Comparison of ENCODE assay signal across 9 cellular contexts in genomic region chr4:145061325-145061920, GRCh38. TPM values are rescaled to one million over a fixed set of nuclear protein-coding genes. Genes with fewer than 3 reads are reported as not detected.
A peak's percentile ranks its signal among the peaks of the same experiment; 100 is the strongest.
DNase-seq lines count a peak whose midpoint lies in the region; ATAC-seq and TF ChIP-seq lines count a peak whose summit lies in the region.
"Had no signal": no experiment of that assay in that cellular context is flagged by ENCODE, and none has a peak within 500 bp of the region (broad histone marks: within the 10 kb centered on the region; RNA-seq: fewer than 3 reads in every experiment).

No MANE protein-coding gene starts in this region.

- POLR2A ChIA-PET in PC-9 (lab: Charles Lee; ENCODE audit: unreplicated experiment): no interaction called here
- POLR2A ChIA-PET in activated CD4-positive, alpha-beta memory T cell treated with anti-CD3 and anti-CD28 coated beads, Interleukin-2, amount 10 ng/mL, durations not matched to agents 7 days and 5 days (lab: Charles Lee): no interaction called here

- no peaks in the 10 kb centered on the region for H3K9me2 ChIP-seq in PC-9 (ENCODE audit: insufficient read depth)

- H2AFZ ChIP-seq in PC-9: no peak overlapping the region
- H2AFZ ChIP-seq in osteoblast (ENCODE audit: low read length): no peak overlapping the region

- H3K9me3 ChIP-seq in PC-9 (ENCODE audit: insufficient read depth, low read depth) (no peaks in the 10 kb centered on the region), esophagus muscularis mucosa (no peaks in the 10 kb centered on the region), osteoblast (ENCODE audit: low read depth, low read length) (no peaks in the 10 kb centered on the region)
- H3K9me3 ChIP-seq: neutrophil had no signal

- no peak for TF ChIP-seq POLR2A in esophagus muscularis mucosa (IDR thresholded peaks at IDR 0.05; ENCODE audit: low read depth)

- TF ChIP-seq CTCF in PC-9 (conservative IDR thresholded peaks at IDR 0.05) (peak; percentile 66), esophagus muscularis mucosa (IDR thresholded peaks at IDR 0.05) (peak; percentile 35 to 54 (median 48)), osteoblast (IDR thresholded peaks at IDR 0.05; ENCODE audit: extremely low read depth, low read depth, low read length) (peak; percentile 46)

- no peaks in the 10 kb centered on the region for H3K27me3 Mint-ChIP-seq in activated CD4-positive, alpha-beta memory T cell treated with anti-CD3 and anti-CD28 coated beads, Interleukin-2, amount 10 ng/mL, durations not matched to agents 7 days and 5 days

- H3K4me2 ChIP-seq in PC-9: no peak overlapping the region
- H3K4me2 ChIP-seq in osteoblast (ENCODE audit: insufficient read depth, low read length): no peak overlapping the region

- BruUV-seq in PC-9 (replicated peaks; lab: Mats Ljungman, UMichigan): no TSS peak

- H3K27me3 ChIP-seq in PC-9 (ENCODE audit: insufficient read depth, low read depth): no peaks in the 10 kb centered on the region
- H3K27me3 ChIP-seq in esophagus muscularis mucosa: no peaks in the 10 kb centered on the region
- H3K27me3 ChIP-seq in osteoblast (ENCODE audit: insufficient read depth, low read length): no peaks in the 10 kb centered on the region
- H3K27me3 ChIP-seq: neutrophil had no signal

- DNase-seq in DMS153 (lab: John Stamatoyannopoulos, UW): peak; percentile 16
- DNase-seq in KBM-7: peak; percentile 58
- DNase-seq in PC-9: no peak
- DNase-seq in esophagus muscularis mucosa (ENCODE audit: extremely low spot score): no peak
- DNase-seq in osteoblast (ENCODE audit: insufficient read length, low spot score, missing footprints): peak; percentile 51
- no peak for DNase-seq in activated CD4-positive, alpha-beta memory T cell treated with anti-CD3 and anti-CD28 coated beads, Interleukin-2, amount 10 ng/mL, durations not matched to agents 7 days and 5 days
- DNase-seq in posterior vena cava (ENCODE audit: low spot score): no peak

- peaks cover 15% of the 10 kb centered on the region for H3K4me1 Mint-ChIP-seq in activated CD4-positive, alpha-beta memory T cell treated with anti-CD3 and anti-CD28 coated beads, Interleukin-2, amount 10 ng/mL, durations not matched to agents 7 days and 5 days

- H3F3A ChIP-seq in PC-9 (ENCODE audit: insufficient read depth, low read depth): no peaks in the 10 kb centered on the region; the same call in 1 of the 2 replicates

- H4K20me1 ChIP-seq in PC-9 (ENCODE audit: insufficient read depth) (no peaks in the 10 kb centered on the region), osteoblast (ENCODE audit: insufficient read depth, low read length) (no peaks in the 10 kb centered on the region)

- H3K4me3 ChIP-seq in PC-9: no peak overlapping the region
- no peak overlapping the region for H3K4me3 ChIP-seq in esophagus muscularis mucosa
- H3K4me3 ChIP-seq in osteoblast (ENCODE audit: insufficient read depth, low read length): no peak overlapping the region

- CTCF ChIA-PET in PC-9 (lab: Charles Lee): interaction anchor here (0.5 to 0.6 kb wide), 4 partner anchors 23 to 688 kb away, joined by 3 to 4 read pairs (median 4); no protein-coding TSS in a partner anchor
- CTCF ChIA-PET in activated CD4-positive, alpha-beta memory T cell treated with anti-CD3 and anti-CD28 coated beads, Interleukin-2, amount 10 ng/mL, durations not matched to agents 7 days and 5 days (lab: Charles Lee): interaction anchor here (1.0 to 2.2 kb wide), 7 partner anchors 11 to 886 kb away, joined by 3 to 6 read pairs (median 3); no protein-coding TSS in a partner anchor

- in situ Hi-C loops in KBM-7 (cut with MboI; ENCODE audit: low pct_unique_long_range_greater_than_20kb, low sequenced_read_pairs): loop anchor here (25.0 kb wide), 1 partner anchor 899 kb away; no protein-coding TSS in a partner anchor

- H3K36me3 ChIP-seq in PC-9 (ENCODE audit: low read depth) (no peaks in the 10 kb centered on the region), esophagus muscularis mucosa (peaks cover 0 to 9% (median 0%) of the 10 kb centered on the region in 4 donors), osteoblast (ENCODE audit: insufficient read depth, low read length) (no peaks in the 10 kb centered on the region)
- H3K36me3 ChIP-seq: neutrophil had no signal

- TF ChIP-seq EP300 in esophagus muscularis mucosa (IDR thresholded peaks at IDR 0.05): no peak

- intact Hi-C loops in PC-9 (cut with micrococcal nuclease; ENCODE audit: unreplicated experiment): loop anchor here (1.0 to 10.0 kb wide), 2 partner anchors 707 to 887 kb away; no protein-coding TSS in a partner anchor
- intact Hi-C loops in esophagus muscularis mucosa (cut with DNase I): loop anchor here (10.0 kb wide), 1 partner anchor 887 kb away; no protein-coding TSS in a partner anchor
- intact Hi-C loops in posterior vena cava (cut with DNase I): no loop called here

- H3K27ac ChIP-seq in PC-9: no peak overlapping the region
- H3K27ac ChIP-seq in esophagus muscularis mucosa (replicated peaks in 1 of 4): no peak overlapping the region
- no peak overlapping the region for H3K27ac ChIP-seq in osteoblast (ENCODE audit: low read depth, low read length)
- H3K27ac ChIP-seq: neutrophil had no signal

- 62% methylated on average over 6 of the region's 6 CpGs for WGBS in esophagus muscularis mucosa

- peaks cover 3% of the 10 kb centered on the region for H3K36me3 Mint-ChIP-seq in activated CD4-positive, alpha-beta memory T cell treated with anti-CD3 and anti-CD28 coated beads, Interleukin-2, amount 10 ng/mL, durations not matched to agents 7 days and 5 days (ENCODE audit: low read depth)

- H3K79me2 ChIP-seq in PC-9 (ENCODE audit: low read depth) (no peaks in the 10 kb centered on the region), osteoblast (ENCODE audit: insufficient read depth, low read length) (peaks cover 2% of the 10 kb centered on the region)

- H3K4me1 ChIP-seq in PC-9 (replicated peaks; ENCODE audit: insufficient read depth) (peaks cover 5% of the 10 kb centered on the region; the same call in 1 of the 2 replicates), esophagus muscularis mucosa (peaks cover 0 to 8% (median 7%) of the 10 kb centered on the region in 4 donors), osteoblast (ENCODE audit: insufficient read depth, low read length) (peaks cover 4% of the 10 kb centered on the region)

- H3K4me3 Mint-ChIP-seq in activated CD4-positive, alpha-beta memory T cell treated with anti-CD3 and anti-CD28 coated beads, Interleukin-2, amount 10 ng/mL, durations not matched to agents 7 days and 5 days: no peak overlapping the region

- no peaks in the 10 kb centered on the region for H3K9me3 Mint-ChIP-seq in activated CD4-positive, alpha-beta memory T cell treated with anti-CD3 and anti-CD28 coated beads, Interleukin-2, amount 10 ng/mL, durations not matched to agents 7 days and 5 days

- no peak overlapping the region for H3K27ac Mint-ChIP-seq in activated CD4-positive, alpha-beta memory T cell treated with anti-CD3 and anti-CD28 coated beads, Interleukin-2, amount 10 ng/mL, durations not matched to agents 7 days and 5 days

- ATAC-seq in GM21381 (IDR thresholded peaks at IDR 0.05; ENCODE audit: unreplicated experiment): peak; percentile 59

RNA-seq across cellular contexts. Expression of gene ANAPC10, which starts 36.6 kb away (rescaled TPM):
- total RNA-seq in PC-9 (2021) (16.5 and 20.2 TPM in 2 replicates), esophagus muscularis mucosa (10 to 100 TPM; 17.8 to 32.0 (median 21.3) TPM), osteoblast (22.8 and 23.9 TPM in 2 replicates), posterior vena cava (10 to 100 TPM; 16.6 to 18.6 TPM)
- total RNA-seq in activated CD4-positive, alpha-beta memory T cell treated with anti-CD3 and anti-CD28 coated beads, Interleukin-2, amount 10 ng/mL, durations not matched to agents 7 days and 5 days: 10 to 100 TPM; 22.4 to 28.4 TPM

RNA-seq across cellular contexts. Expression of gene ABCE1, which starts 36.7 kb away (rescaled TPM):
- total RNA-seq in PC-9 (2021): 55.1 and 60.6 TPM in 2 replicates
- 10 to 100 TPM; 35.7 to 78.4 (median 42.5) TPM for total RNA-seq in esophagus muscularis mucosa
- total RNA-seq in osteoblast: 80.7 and 90.5 TPM in 2 replicates
- total RNA-seq in activated CD4-positive, alpha-beta memory T cell treated with anti-CD3 and anti-CD28 coated beads, Interleukin-2, amount 10 ng/mL, durations not matched to agents 7 days and 5 days: 10 to 100 TPM; 60.6 to 63.3 TPM
- total RNA-seq in posterior vena cava: 10 to 100 TPM; 46.5 to 48.6 TPM

Comparison
In these comparisons a context has a peak if more than half of its experiments do, and no peak if none do; other contexts are left out.
1. DNase-seq: peak in DMS153 (single experiment), KBM-7 (single experiment) and osteoblast (single experiment); none in PC-9 (0 of 2), esophagus muscularis mucosa (single experiment), activated CD4-positive, alpha-beta memory T cell treated with anti-CD3 and anti-CD28 coated beads, Interleukin-2, amount 10 ng/mL, durations not matched to agents 7 days and 5 days (single experiment) and posterior vena cava (single experiment).
2. intact Hi-C loops: an anchor here in PC-9 (1.0 to 10.0 kb wide) and esophagus muscularis mucosa (10.0 kb wide); none called in posterior vena cava.
3. Peak in every context shown above with its lines, with median percentiles within 50 percentile points of each other: CTCF ChIP-seq.